In genomic region chr5:151126199-151126645, GRCh38 we compare ENCODE assay signal across 8 cellular contexts. TPM values are rescaled to one million over a fixed set of nuclear protein-coding genes. Genes with fewer than 3 reads are reported as not detected.
DNase-seq lines count a peak whose midpoint lies in the region; FAIRE-seq and TF ChIP-seq lines count a peak whose summit lies in the region.

No MANE protein-coding gene starts in this region.

- H3K9me3 ChIP-seq in H9 (ENCODE audit: control insufficient read depth, low read depth, low read length) = no peaks in the 10 kb centered on the region

- no peaks in the 10 kb centered on the region for H3K79me1 ChIP-seq in H9 (ENCODE audit: insufficient read depth, low read depth, low read length, poor library complexity, severe bottlenecking)

- no peak for FAIRE-seq in D721Med (lab: Jason Lieb, UNC)

- H2AK5ac ChIP-seq in H9 (ENCODE audit: insufficient read length, low read length) = no peak overlapping the region

- H3K23ac ChIP-seq in H9 (ENCODE audit: insufficient read length, low read depth, low read length) = no peak overlapping the region

- no peak overlapping the region for H3K18ac ChIP-seq in H9 (ENCODE audit: insufficient read length, low read depth, low read length)

- H3T11ph ChIP-seq in H9 (ENCODE audit: low read length) = no peak overlapping the region

- no peak overlapping the region for H3K4me3 ChIP-seq in dorsolateral prefrontal cortex

- H4K20me1 ChIP-seq in H9 (ENCODE audit: control insufficient read depth, insufficient read depth, insufficient read length) = peaks cover 2% of the 10 kb centered on the region

- no peak overlapping the region for H2BK5ac ChIP-seq in H9 (ENCODE audit: insufficient read length, low read length)

- intact Hi-C loops in dorsolateral prefrontal cortex (cut with DNase I) = loop anchor here (1.0 to 2.0 kb wide), 2 partner anchors 35 to 36 kb away; no protein-coding TSS in a partner anchor

- H3K36me3 Mint-ChIP-seq in H9 (ENCODE audit: insufficient read depth in 1 of 3, low read depth in 3 of 3) = peaks cover 11 to 67% (median 58%) of the 10 kb centered on the region in 3 experiments; a peak in 6 of 7 replicates

- H3K4me3 Mint-ChIP-seq in H9 = no peak overlapping the region

- H3K4me1 ChIP-seq in H9 (ENCODE audit: insufficient read depth, low read length) = no peaks in the 10 kb centered on the region; the same call in 1 of the 2 replicates

- DNase-seq in D721Med (ENCODE audit: insufficient read length, low spot score) = peak; percentile 55
- DNase-seq in H9 = peak; percentile 79
- DNase-seq in NCI-H345 (lab: John Stamatoyannopoulos, UW) = peak; percentile 57
- DNase-seq in activated CD4-positive, alpha-beta T cell treated with anti-CD3 and anti-CD28 coated beads, Interleukin-2, amount 50 U/mL, for 1 hour = peak; percentile 64
- peak; percentile 64 to 81 (median 72) for DNase-seq in dorsolateral prefrontal cortex
- DNase-seq in lung microvascular endothelial cell (ENCODE audit: low read depth in 2 of 2) = peak; percentile 67 to 73
- peak; percentile 31 for DNase-seq in stimulated activated CD8-positive, alpha-beta memory T cell treated with anti-CD3 and anti-CD28 coated beads, Interleukin-15, amount 100 ng/mL, for 24 hours (ENCODE audit: low read depth)
- no peak for DNase-seq in NCI-H446 treated with DMSO at 0.1 percent for 48 hours (lab: John Stamatoyannopoulos, UW)

- H4K91ac ChIP-seq in H9 (ENCODE audit: insufficient read length, low read depth, low read length) = no peak overlapping the region

- H4K5ac ChIP-seq in H9 (ENCODE audit: insufficient read length, low read depth, low read length) = no peak overlapping the region

- no CpG with 5 or more reads among the region's 9 CpGs for WGBS in H9 (ENCODE audit: extremely low coverage, insufficient read length, low lambda C conversion rate)

- H3K79me2 ChIP-seq in H9 (ENCODE audit: insufficient read depth, low read length) = no peaks in the 10 kb centered on the region

- no peak overlapping the region for H2BK15ac ChIP-seq in H9 (ENCODE audit: low read depth, low read length)

- no peak overlapping the region for H3K14ac ChIP-seq in H9 (ENCODE audit: insufficient read depth, low read length)

- no peak overlapping the region for H2AFZ ChIP-seq in H9 (ENCODE audit: low read length)

- H3K4ac ChIP-seq in H9 (ENCODE audit: low read depth, low read length) = no peak overlapping the region

- H3K56ac ChIP-seq in H9 (ENCODE audit: insufficient read length, low read depth, low read length) = no peak overlapping the region

- peaks cover 10 to 12% of the 10 kb centered on the region in 2 experiments for H3K4me1 Mint-ChIP-seq in H9

- H3K27ac Mint-ChIP-seq in H9 = peak overlapping the region in 1 of 3 experiments; percentile 65; a peak in 1 of 7 replicates

- no peak overlapping the region for H2BK20ac ChIP-seq in H9 (ENCODE audit: low read depth, low read length, poor library complexity, severe bottlenecking)

- no peak overlapping the region for H3K9ac ChIP-seq in H9 (ENCODE audit: extremely low read depth, insufficient read length, low read length)

- no peak overlapping the region for H4K8ac ChIP-seq in H9 (replicated peaks; ENCODE audit: insufficient read length, low read depth, low read length)

- H3K27ac ChIP-seq in H9 (ENCODE audit: insufficient read length, low read depth, low read length) (no peak overlapping the region), dorsolateral prefrontal cortex (peak overlapping the region in 1 of 59 donors; percentile 40)

- TF ChIP-seq CTCF in D721Med (IDR thresholded peaks at IDR 0.05; ENCODE audit: insufficient read depth, missing control alignments) (peak; percentile 88), H9 (conservative IDR thresholded peaks at IDR 0.05) (peak; percentile 84), dorsolateral prefrontal cortex (IDR thresholded peaks at IDR 0.05 in 54 of 56, conservative IDR thresholded peaks at IDR 0.05 in 2 of 56; ENCODE audit: low read depth in 1 of 56, partially characterized antibody in 56 of 56) (peak; percentile 55 to 89 (median 80))

- H2BK120ac ChIP-seq in H9 (ENCODE audit: low read depth, low read length, poor library complexity, severe bottlenecking) = no peak overlapping the region

- no peaks in the 10 kb centered on the region for H3K27me3 Mint-ChIP-seq in H9 (ENCODE audit: low read depth)

- no peak overlapping the region for H2BK12ac ChIP-seq in H9 (ENCODE audit: insufficient read length, low read depth, low read length)

- no peaks in the 10 kb centered on the region for H3K23me2 ChIP-seq in H9 (ENCODE audit: insufficient read length, low read depth, low read length, poor library complexity, severe bottlenecking)

- H3K4me2 ChIP-seq in H9 (ENCODE audit: insufficient read depth, insufficient read length, low read length) = no peak overlapping the region

- H3K27me3 ChIP-seq in H9 (ENCODE audit: insufficient read depth, low read length) = no peaks in the 10 kb centered on the region
- H3K27me3 ChIP-seq in dorsolateral prefrontal cortex = no peaks in the 10 kb centered on the region

- no peaks in the 10 kb centered on the region for H3K9me3 Mint-ChIP-seq in H9

RNA-seq across cellular contexts. Expression of gene ANXA6, which starts 31.4 kb away (rescaled TPM):
- total RNA-seq in H9 (2021) = 93.2 and 98.7 TPM in 2 replicates
- total RNA-seq in dorsolateral prefrontal cortex = 100 to 1,000 TPM in 119 of 120 experiments, 10 to 100 TPM in 1; 98.9 to 428 (median 291) TPM
- total RNA-seq in lung microvascular endothelial cell = 38.9 and 60.1 TPM in 2 replicates

RNA-seq across cellular contexts. Expression of gene TNIP1, which starts 45.4 kb away (rescaled TPM):
- 40.8 and 43.7 TPM in 2 replicates for total RNA-seq in H9 (2021)
- 10 to 100 TPM; 39.3 to 76.8 (median 57.4) TPM for total RNA-seq in dorsolateral prefrontal cortex
- total RNA-seq in lung microvascular endothelial cell = 60.8 and 77.6 TPM in 2 replicates
